Comparison of ENCODE assay signal across 12 cellular contexts in the genomic region with DNA sequence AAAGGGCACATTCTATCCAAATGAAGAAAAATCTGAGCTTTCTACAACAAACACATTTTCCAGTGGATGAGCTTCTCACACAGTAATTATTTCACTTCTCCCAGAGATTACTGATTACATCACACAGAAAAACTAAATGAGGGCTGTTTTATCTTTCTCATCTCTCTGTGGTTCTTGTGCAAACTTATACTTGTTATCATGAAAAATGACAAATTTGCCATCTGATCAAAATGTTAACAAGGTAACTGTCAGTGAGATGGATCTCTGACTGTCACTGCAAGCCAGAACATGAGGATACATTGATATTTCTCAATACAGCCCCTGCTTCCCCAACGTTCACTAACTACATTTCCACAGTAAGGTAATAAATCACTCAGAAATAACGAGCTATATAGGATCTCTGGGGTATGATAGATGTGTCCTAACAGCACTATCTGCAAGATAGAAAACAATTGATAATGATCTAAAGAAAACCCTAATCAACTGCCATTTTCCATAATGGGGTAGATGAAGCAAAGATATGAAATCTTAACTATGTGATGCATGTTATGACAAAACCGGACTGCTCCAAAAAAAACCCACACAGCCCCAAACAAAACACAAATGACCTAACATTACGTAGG.
"Had no signal": no experiment of that assay in that cellular context is flagged by ENCODE, and none has a peak within 500 bp of the region (broad histone marks: within the 10 kb centered on the region; RNA-seq: fewer than 3 reads in every experiment).

No MANE protein-coding gene starts in this region.

- H3K9me3 Mint-ChIP-seq: activated B cell treated with CpG ODN at 0.5 μM for 24 hours; activated T-helper 17 cell treated with anti-CD3 and anti-CD28 coated beads, Interleukin-2, amount 50 U/mL, for 72 hours; endodermal cell had no signal

- H3K36me3 ChIP-seq: tibial artery had no signal

- H3K4me1 Mint-ChIP-seq: activated T-helper 17 cell treated with anti-CD3 and anti-CD28 coated beads, Interleukin-2, amount 50 U/mL, for 72 hours had no signal

- DNase-seq: activated B cell treated with CpG ODN at 0.5 μM for 24 hours; activated CD4-positive, alpha-beta T cell treated with anti-CD3 and anti-CD28 coated beads, Interleukin-2, amount 50 U/mL, for 1 hour; activated T-cell treated with anti-CD3 and anti-CD28 coated beads for 4 hours; aorta; endodermal cell; erythroblast; tibial artery had no signal

- H3K27ac Mint-ChIP-seq: activated B cell treated with CpG ODN at 0.5 μM for 24 hours; activated naive CD4-positive, alpha-beta T cell treated with anti-CD3 and anti-CD28 coated beads, Interleukin-2, amount 50 U/mL, for 72 hours; activated T-helper 17 cell treated with anti-CD3 and anti-CD28 coated beads, Interleukin-2, amount 50 U/mL, for 72 hours; endodermal cell had no signal

- H3K4me1 ChIP-seq: parathyroid adenoma had no signal

- H3K4me3 Mint-ChIP-seq: activated B cell treated with CpG ODN at 0.5 μM for 24 hours; activated T-helper 17 cell treated with anti-CD3 and anti-CD28 coated beads, Interleukin-2, amount 50 U/mL, for 72 hours; endodermal cell had no signal

- H3K4me3 ChIP-seq: hepatocyte, skin epidermis, tibial artery had no signal

- H3K27ac ChIP-seq: hepatocyte, parathyroid adenoma, skin epidermis, tibial artery had no signal

- H3K27me3 ChIP-seq: hepatocyte, tibial artery had no signal

- H3K27me3 Mint-ChIP-seq: activated B cell treated with CpG ODN at 0.5 μM for 24 hours; activated T-helper 17 cell treated with anti-CD3 and anti-CD28 coated beads, Interleukin-2, amount 50 U/mL, for 72 hours had no signal

- H3K9me3 ChIP-seq: tibial artery had no signal

- ATAC-seq: activated naive CD4-positive, alpha-beta T cell treated with anti-CD3 and anti-CD28 coated beads, Interleukin-2, amount 50 U/mL, for 72 hours; activated T-helper 17 cell treated with anti-CD3 and anti-CD28 coated beads, Interleukin-2, amount 50 U/mL, for 72 hours had no signal
